ENCODE assay signal across 1 cellular context in genomic region chr1:54053745-54054437, GRCh38.
TF ChIP-seq lines count a peak whose summit lies in the region.

No MANE protein-coding gene starts in this region.

TF ChIP-seq in GM12878, 131 proteins besides CTCF, POLR2A, EP300 and RAD21:
- TF ChIP-seq ZNF687 (IDR thresholded peaks at IDR 0.05) (0 out of 2 replicates have a peak, but pooled peaks have one; percentile 21), BACH1 (IDR thresholded peaks at IDR 0.05; ENCODE audit: borderline replicate concordance) (peak; percentile 60; the same call in 1 of the 2 replicates), CREM (IDR thresholded peaks at IDR 0.05; ENCODE audit: low read depth) (0 out of 2 replicates have a peak, but pooled peaks have one; percentile 9), JUND (IDR thresholded peaks at IDR 0.05; ENCODE audit: low read depth, low read length) (no peak), LARP7 (IDR thresholded peaks at IDR 0.05) (peak; percentile 72; the same call in 1 of the 2 replicates), CUX1 (IDR thresholded peaks at IDR 0.05; ENCODE audit: insufficient replicate concordance, low read depth, low read length) (peak; percentile 14), SUZ12 (IDR thresholded peaks at IDR 0.05; ENCODE audit: unreplicated experiment) (no peak), KAT2A (conservative IDR thresholded peaks at IDR 0.05; ENCODE audit: control insufficient read depth, low read depth, low read length) (no peak), PKNOX1 (IDR thresholded peaks at IDR 0.05) (peak; percentile 25; the same call in 1 of the 2 replicates), SMARCA5 (IDR thresholded peaks at IDR 0.05) (peak; percentile 53; the same call in 1 of the 2 replicates), NKRF (conservative IDR thresholded peaks at IDR 0.05) (peak; percentile 79), CBFB (IDR thresholded peaks at IDR 0.05; ENCODE audit: low read depth) (0 out of 2 replicates have a peak, but pooled peaks have one; percentile 26), DPF2 (IDR thresholded peaks at IDR 0.05) (peak; percentile 50; the same call in 1 of the 2 replicates)
